In the genomic region with DNA sequence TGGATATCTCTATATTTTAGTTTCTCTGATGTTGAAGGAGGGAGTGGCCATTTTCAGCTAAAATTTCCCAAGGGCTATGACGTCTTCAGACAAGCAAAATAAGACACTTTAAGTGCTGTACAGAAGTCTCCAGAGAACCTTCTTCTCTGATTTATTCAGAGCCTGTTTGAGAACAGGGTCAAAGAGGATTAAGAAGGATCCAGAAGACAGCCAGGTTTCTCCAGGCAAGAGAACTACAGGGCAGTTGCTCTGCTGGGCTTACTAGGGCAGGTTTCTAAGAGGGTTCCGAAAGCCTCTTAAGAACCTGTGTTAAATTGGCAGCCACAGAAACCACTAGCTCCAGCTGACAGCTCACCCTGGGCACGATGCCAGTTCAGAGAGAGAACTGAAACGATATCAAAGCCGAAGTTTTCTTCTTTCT, we compare ENCODE assay signal across 8 cellular contexts. TPM values are rescaled to one million over a fixed set of nuclear protein-coding genes. Genes with fewer than 3 reads are reported as not detected.
DNase-seq lines count a peak whose midpoint lies in the region; ATAC-seq and TF ChIP-seq lines count a peak whose summit lies in the region.

No MANE protein-coding gene starts in this region.

- TF ChIP-seq POLR2A in GM18505 (IDR thresholded peaks at IDR 0.05; ENCODE audit: borderline replicate concordance, extremely low read depth, insufficient read depth, insufficient read length), result no peak

- H3K9me3 Mint-ChIP-seq in activated CD4-positive, alpha-beta T cell treated with anti-CD3 and anti-CD28 coated beads for 36 hours (ENCODE audit: low read depth), result no peaks in the 10 kb centered on the region

- peak overlapping the region; percentile 40 for H3K4me3 ChIP-seq in choroid plexus epithelial cell (ENCODE audit: low read depth, low read length)

- ATAC-seq in GM18505 (IDR thresholded peaks at IDR 0.05; ENCODE audit: unreplicated experiment) (peak; percentile 97), HG02759 (IDR thresholded peaks at IDR 0.05; ENCODE audit: unreplicated experiment) (peak; percentile 96)
- peak; percentile 91 for ATAC-seq in activated CD4-positive, alpha-beta T cell treated with anti-CD3 and anti-CD28 coated beads for 36 hours

- peak; percentile 78 for DNase-seq in NCI-H1694 (lab: John Stamatoyannopoulos, UW)
- peak; percentile 86 for DNase-seq in activated CD4-positive, alpha-beta T cell treated with anti-CD3 and anti-CD28 coated beads for 36 hours
- DNase-seq in choroid plexus epithelial cell (ENCODE audit: low read depth), result peak; percentile 92
- peak; percentile 77 for DNase-seq in midbrain (lab: John Stamatoyannopoulos, UW)
- DNase-seq in stimulated activated CD8-positive, alpha-beta memory T cell treated with anti-CD3 and anti-CD28 coated beads, Interleukin-4, amount 100 ng/mL, for 24 hours (ENCODE audit: low read depth), result peak; percentile 57
- no peak for DNase-seq in NK-92 (lab: John Stamatoyannopoulos, UW; ENCODE audit: unreplicated experiment)

- intact Hi-C loops in activated CD4-positive, alpha-beta T cell treated with anti-CD3 and anti-CD28 coated beads for 36 hours (cut with DNase I, micrococcal nuclease), result loop anchor here in 1 of 2 experiments (2.0 kb wide), 1 partner anchor 26 kb away; no protein-coding TSS in a partner anchor

- no peak overlapping the region for H3K4me3 Mint-ChIP-seq in activated CD4-positive, alpha-beta T cell treated with anti-CD3 and anti-CD28 coated beads for 36 hours

- H3K27ac Mint-ChIP-seq in activated CD4-positive, alpha-beta T cell treated with anti-CD3 and anti-CD28 coated beads for 36 hours, result no peak overlapping the region

- CTCF ChIA-PET in activated CD4-positive, alpha-beta T cell treated with anti-CD3 and anti-CD28 coated beads for 36 hours (lab: Charles Lee), result interaction anchor here (1.0 to 1.2 kb wide), 4 partner anchors 11 to 27 kb away, joined by 3 to 4 read pairs (median 4); no protein-coding TSS in a partner anchor

- POLR2A ChIA-PET in activated CD4-positive, alpha-beta T cell treated with anti-CD3 and anti-CD28 coated beads for 36 hours (lab: Charles Lee), result no interaction called here

- peaks cover 24% of the 10 kb centered on the region for H3K4me1 Mint-ChIP-seq in activated CD4-positive, alpha-beta T cell treated with anti-CD3 and anti-CD28 coated beads for 36 hours

- H3K36me3 Mint-ChIP-seq in activated CD4-positive, alpha-beta T cell treated with anti-CD3 and anti-CD28 coated beads for 36 hours (ENCODE audit: low read depth), result no peaks in the 10 kb centered on the region

- TF ChIP-seq CTCF in choroid plexus epithelial cell (conservative IDR thresholded peaks at IDR 0.05; ENCODE audit: low read depth, low read length), result no peak

- H3K27me3 Mint-ChIP-seq in activated CD4-positive, alpha-beta T cell treated with anti-CD3 and anti-CD28 coated beads for 36 hours, result peaks cover 13% of the 10 kb centered on the region

RNA-seq across cellular contexts. Expression of a gene that starts 1.2 kb away (rescaled TPM):
- total RNA-seq in activated CD4-positive, alpha-beta T cell treated with anti-CD3 and anti-CD28 coated beads for 36 hours, result not detected

RNA-seq across cellular contexts. Expression of a gene that starts 41.1 kb away (rescaled TPM):
- not detected for total RNA-seq in activated CD4-positive, alpha-beta T cell treated with anti-CD3 and anti-CD28 coated beads for 36 hours

RNA-seq across cellular contexts. Expression of a gene that starts 53.9 kb away (rescaled TPM):
- total RNA-seq in activated CD4-positive, alpha-beta T cell treated with anti-CD3 and anti-CD28 coated beads for 36 hours, result 1 to 10 TPM; 1.7 to 2.0 TPM
